In the genomic region with DNA sequence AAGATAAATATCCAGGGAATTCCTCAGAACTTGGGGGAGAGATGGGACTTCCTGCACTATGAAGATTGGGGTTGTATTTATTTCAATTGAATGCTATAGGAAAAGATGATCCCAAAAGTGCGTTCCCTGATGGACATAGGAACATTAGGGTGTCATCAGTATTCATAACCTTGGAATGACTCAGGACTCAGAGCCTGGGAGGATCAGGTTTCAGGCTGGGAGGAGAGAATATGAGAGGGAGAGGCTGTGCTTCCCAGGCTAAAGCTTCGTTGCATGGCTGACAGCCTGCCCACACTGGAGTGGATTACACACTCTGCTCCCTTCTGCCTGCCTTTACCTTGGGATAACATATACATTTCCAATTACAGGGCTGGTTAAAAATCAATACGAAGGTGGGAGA, we compare ENCODE assay signal across 10 cellular contexts.
DNase-seq lines count a peak whose midpoint lies in the region; ATAC-seq, FAIRE-seq and TF ChIP-seq lines count a peak whose summit lies in the region.
"Had no signal": no experiment of that assay in that cellular context is flagged by ENCODE, and none has a peak within 500 bp of the region (broad histone marks: within the 10 kb centered on the region; RNA-seq: fewer than 3 reads in every experiment).

No MANE protein-coding gene starts in this region.

- WGBS in K562 (ENCODE audit: insufficient coverage, low coverage, missing lambda C conversion rate): 0% methylated on average over 3 of the region's 3 CpGs
- WGBS in lung, 2 donors: 44 to 55% methylated on average over 3 of the region's 3 CpGs
- 19% methylated on average over 3 of the region's 3 CpGs for WGBS in prostate gland

- intact Hi-C loops in K562 (cut with micrococcal nuclease): no loop called here
- intact Hi-C loops in prostate gland (cut with DNase I): no loop called here

- H3K27me3 ChIP-seq in BJ (ENCODE audit: control insufficient read depth, insufficient read depth, low read length) (no peaks in the 10 kb centered on the region), K562 (ENCODE audit: control insufficient read depth in 2 of 2, insufficient read depth in 2 of 2, low read length in 2 of 2) (peaks cover 3 to 4% of the 10 kb centered on the region in 2 experiments; a peak in 1 of 5 replicates), lung (ENCODE audit: control insufficient read depth, insufficient read depth) (no peaks in the 10 kb centered on the region), prostate gland (replicated peaks; ENCODE audit: insufficient read depth) (no peaks in the 10 kb centered on the region)

- H3K4me1 ChIP-seq in K562 (replicated peaks in 1 of 2; ENCODE audit: control insufficient read depth in 2 of 2, insufficient read depth in 2 of 2, low read length in 2 of 2): no peaks in the 10 kb centered on the region
- H3K4me1 ChIP-seq in lung (ENCODE audit: control insufficient read depth in 2 of 2, insufficient read depth in 2 of 2, low read length in 2 of 2): no peaks in the 10 kb centered on the region
- no peaks in the 10 kb centered on the region for H3K4me1 ChIP-seq in prostate gland (replicated peaks)

- H2AFZ ChIP-seq in K562 (ENCODE audit: low read depth, low read length): no peak overlapping the region

- no peaks in the 10 kb centered on the region for H3K79me2 ChIP-seq in K562 (ENCODE audit: control insufficient read depth, insufficient read depth, low read length)

- no peaks in the 10 kb centered on the region for H3K9me3 ChIP-seq in K562 (replicated peaks; ENCODE audit: control insufficient read depth, insufficient read depth, low read depth, low read length)
- no peaks in the 10 kb centered on the region for H3K9me3 ChIP-seq in lung (ENCODE audit: control insufficient read depth in 2 of 2, insufficient read depth in 1 of 2, low read length in 1 of 2)
- H3K9me3 ChIP-seq in prostate gland: no peaks in the 10 kb centered on the region
- H3K9me3 ChIP-seq: mucosa of descending colon had no signal

- ATAC-seq in K562 (peak; percentile 53; the same call in 2 of the 3 replicates), lung (ENCODE audit: insufficient read depth, low FRiP score) (peak; percentile 75)
- ATAC-seq: activated naive CD8-positive, alpha-beta T cell treated with anti-CD3 and anti-CD28 coated beads, Interleukin-2, amount 50 U/mL, for 24 hours; mucosa of descending colon had no signal

- no peaks in the 10 kb centered on the region for H4K20me1 ChIP-seq in K562 (replicated peaks; ENCODE audit: control insufficient read depth, insufficient read depth, low read length)

- no peaks in the 10 kb centered on the region for H3K36me3 ChIP-seq in BJ (ENCODE audit: control insufficient read depth, insufficient read depth, low read length)
- no peaks in the 10 kb centered on the region for H3K36me3 ChIP-seq in K562 (ENCODE audit: control insufficient read depth, insufficient read depth, low read length)
- no peaks in the 10 kb centered on the region for H3K36me3 ChIP-seq in lung (ENCODE audit: control insufficient read depth in 2 of 2, insufficient read depth in 2 of 2, low read length in 2 of 2)
- H3K36me3 ChIP-seq in prostate gland: no peaks in the 10 kb centered on the region

- no peak for FAIRE-seq in HTR-8/SVneo (lab: Jason Lieb, UNC)
- FAIRE-seq in K562 (lab: Jason Lieb, UNC): no peak

- in situ Hi-C loops in K562 (cut with MboI): no loop called here

- H3K9ac ChIP-seq in K562 (ENCODE audit: insufficient read depth in 1 of 2, low read depth in 2 of 2, low read length in 2 of 2): no peak overlapping the region

- H3K4me3 ChIP-seq in BJ (ENCODE audit: low read depth, low read length) (no peak overlapping the region), K562 (no peak overlapping the region), lung (no peak overlapping the region), prostate gland (no peak overlapping the region)
- H3K4me3 ChIP-seq: mucosa of descending colon had no signal

- H3K27ac ChIP-seq in K562 (ENCODE audit: extremely low read depth, low read depth, low read length): no peak overlapping the region
- no peak overlapping the region for H3K27ac ChIP-seq in lung (ENCODE audit: low read depth in 1 of 2, low read length in 1 of 2)
- H3K27ac ChIP-seq in prostate gland: no peak overlapping the region

- TF ChIP-seq EP300 in K562 (IDR thresholded peaks at IDR 0.05; ENCODE audit: low read length): no peak

- CTCF ChIA-PET in BJ (lab: Yijun Ruan, JAX): no interaction called here
- CTCF ChIA-PET in K562 (lab: Yijun Ruan, JAX; ENCODE audit: low intra/inter-chr PET ratio): no interaction called here

- no peak for TF ChIP-seq RAD21 in K562 (CRISPR knock-in tag; conservative IDR thresholded peaks at IDR 0.05 in 1 of 2, IDR thresholded peaks at IDR 0.05 in 1 of 2)

- no peaks in the 10 kb centered on the region for H3K9me1 ChIP-seq in K562 (ENCODE audit: control insufficient read depth, insufficient read depth, low read length)

- TF ChIP-seq CTCF in BJ (IDR thresholded peaks at IDR 0.05; ENCODE audit: insufficient read depth, low read depth, low read length): no peak
- no peak for TF ChIP-seq CTCF in K562 (IDR thresholded peaks at IDR 0.05 in 2 of 3, conservative IDR thresholded peaks at IDR 0.05 in 1 of 3; ENCODE audit: insufficient read depth in 2 of 3, low read depth in 1 of 3, low read length in 3 of 3)
- no peak for TF ChIP-seq CTCF in lung (IDR thresholded peaks at IDR 0.05; ENCODE audit: control extremely low read depth, extremely low read depth)
- TF ChIP-seq CTCF in prostate gland (IDR thresholded peaks at IDR 0.05): no peak

- no peak for TF ChIP-seq POLR2A in K562 (conservative IDR thresholded peaks at IDR 0.05)
- no peak for TF ChIP-seq POLR2A in prostate gland (IDR thresholded peaks at IDR 0.05)

- DNase-seq in BJ (ENCODE audit: low read depth) (peak; percentile 39), HTR-8/SVneo (ENCODE audit: insufficient read length, low spot score) (peak; percentile 71), K562 (ENCODE audit: extremely low read depth in 1 of 4, low spot score in 3 of 4) (no peak), lung (ENCODE audit: low spot score) (no peak), CD1c-positive myeloid dendritic cell (ENCODE audit: extremely low spot score) (no peak), dermis blood vessel endothelial cell (no peak), prostate gland (ENCODE audit: low spot score) (no peak)
- no peak for DNase-seq in NK-92 treated with Interleukin-12 subunit alpha and Interleukin-12 subunit beta, amount 100 ng/mL, for 24 hours (lab: John Stamatoyannopoulos, UW)
- DNase-seq: activated naive CD8-positive, alpha-beta T cell treated with anti-CD3 and anti-CD28 coated beads, Interleukin-2, amount 50 U/mL, for 24 hours; mucosa of descending colon had no signal

- POLR2A ChIA-PET in BJ (lab: Charles Lee) (interaction anchor here (0.6 kb wide), 1 partner anchor 117 kb away, joined by 5 read pairs; no protein-coding TSS in a partner anchor), K562 (lab: Yijun Ruan, JAX) (interaction anchor here (0.5 to 1.2 kb wide), 2 partner anchors 10 to 718 kb away, joined by 3 to 4 read pairs; no protein-coding TSS in a partner anchor)

- BruUV-seq in K562 (replicated peaks; lab: Mats Ljungman, UMichigan): no TSS peak

- H3K4me2 ChIP-seq in K562 (ENCODE audit: insufficient read depth, low read length): no peak overlapping the region

TF ChIP-seq in K562, 482 proteins besides CTCF, POLR2A, EP300 and RAD21 (continues in another document):
- TF ChIP-seq, protein P1, sequence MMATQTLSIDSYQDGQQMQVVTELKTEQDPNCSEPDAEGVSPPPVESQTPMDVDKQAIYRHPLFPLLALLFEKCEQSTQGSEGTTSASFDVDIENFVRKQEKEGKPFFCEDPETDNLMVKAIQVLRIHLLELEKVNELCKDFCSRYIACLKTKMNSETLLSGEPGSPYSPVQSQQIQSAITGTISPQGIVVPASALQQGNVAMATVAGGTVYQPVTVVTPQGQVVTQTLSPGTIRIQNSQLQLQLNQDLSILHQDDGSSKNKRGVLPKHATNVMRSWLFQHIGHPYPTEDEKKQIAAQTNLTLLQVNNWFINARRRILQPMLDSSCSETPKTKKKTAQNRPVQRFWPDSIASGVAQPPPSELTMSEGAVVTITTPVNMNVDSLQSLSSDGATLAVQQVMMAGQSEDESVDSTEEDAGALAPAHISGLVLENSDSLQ (IDR thresholded peaks at IDR 0.05): no peak
- TF ChIP-seq ZC3H8 (IDR thresholded peaks at IDR 0.05) (no peak), CBX5 (IDR thresholded peaks at IDR 0.05; ENCODE audit: borderline replicate concordance, low read depth) (no peak), ZNF197 (CRISPR knock-in tag; IDR thresholded peaks at IDR 0.05; ENCODE audit: low read depth) (no peak), SAP30 (IDR thresholded peaks at IDR 0.05; ENCODE audit: borderline replicate concordance, insufficient read depth, low read depth, low read length, poor library complexity, severe bottlenecking) (no peak), CBFA2T3 (IDR thresholded peaks at IDR 0.05) (no peak), POU5F1 (IDR thresholded peaks at IDR 0.05; ENCODE audit: borderline replicate concordance, low read depth, low read length, partially characterized antibody) (no peak), ZNF77 (CRISPR knock-in tag; IDR thresholded peaks at IDR 0.05) (no peak), KHSRP (IDR thresholded peaks at IDR 0.05) (no peak)
- TF ChIP-seq, protein P2, sequence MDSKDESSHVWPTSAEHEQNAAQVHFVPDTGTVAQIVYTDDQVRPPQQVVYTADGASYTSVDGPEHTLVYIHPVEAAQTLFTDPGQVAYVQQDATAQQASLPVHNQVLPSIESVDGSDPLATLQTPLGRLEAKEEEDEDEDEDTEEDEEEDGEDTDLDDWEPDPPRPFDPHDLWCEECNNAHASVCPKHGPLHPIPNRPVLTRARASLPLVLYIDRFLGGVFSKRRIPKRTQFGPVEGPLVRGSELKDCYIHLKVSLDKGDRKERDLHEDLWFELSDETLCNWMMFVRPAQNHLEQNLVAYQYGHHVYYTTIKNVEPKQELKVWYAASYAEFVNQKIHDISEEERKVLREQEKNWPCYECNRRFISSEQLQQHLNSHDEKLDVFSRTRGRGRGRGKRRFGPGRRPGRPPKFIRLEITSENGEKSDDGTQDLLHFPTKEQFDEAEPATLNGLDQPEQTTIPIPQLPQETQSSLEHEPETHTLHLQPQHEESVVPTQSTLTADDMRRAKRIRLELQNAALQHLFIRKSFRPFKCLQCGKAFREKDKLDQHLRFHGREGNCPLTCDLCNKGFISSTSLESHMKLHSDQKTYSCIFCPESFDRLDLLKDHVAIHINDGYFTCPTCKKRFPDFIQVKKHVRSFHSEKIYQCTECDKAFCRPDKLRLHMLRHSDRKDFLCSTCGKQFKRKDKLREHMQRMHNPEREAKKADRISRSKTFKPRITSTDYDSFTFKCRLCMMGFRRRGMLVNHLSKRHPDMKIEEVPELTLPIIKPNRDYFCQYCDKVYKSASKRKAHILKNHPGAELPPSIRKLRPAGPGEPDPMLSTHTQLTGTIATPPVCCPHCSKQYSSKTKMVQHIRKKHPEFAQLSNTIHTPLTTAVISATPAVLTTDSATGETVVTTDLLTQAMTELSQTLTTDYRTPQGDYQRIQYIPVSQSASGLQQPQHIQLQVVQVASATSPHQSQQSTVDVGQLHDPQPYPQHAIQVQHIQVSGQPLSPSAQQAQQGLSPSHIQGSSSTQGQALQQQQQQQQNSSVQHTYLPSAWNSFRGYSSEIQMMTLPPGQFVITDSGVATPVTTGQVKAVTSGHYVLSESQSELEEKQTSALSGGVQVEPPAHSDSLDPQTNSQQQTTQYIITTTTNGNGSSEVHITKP (IDR thresholded peaks at IDR 0.05; ENCODE audit: partially characterized antibody): no peak

Comparison
In these comparisons a context has a peak if more than half of its experiments do, and no peak if none do; other contexts are left out.
1. DNase-seq: peak in BJ (single experiment) and HTR-8/SVneo (single experiment); none in K562 (0 of 4), lung (single experiment), CD1c-positive myeloid dendritic cell (single experiment), NK-92 treated with Interleukin-12 subunit alpha and Interleukin-12 subunit beta, amount 100 ng/mL, for 24 hours (single experiment), dermis blood vessel endothelial cell (single experiment) and prostate gland (single experiment).